In the genomic region with DNA sequence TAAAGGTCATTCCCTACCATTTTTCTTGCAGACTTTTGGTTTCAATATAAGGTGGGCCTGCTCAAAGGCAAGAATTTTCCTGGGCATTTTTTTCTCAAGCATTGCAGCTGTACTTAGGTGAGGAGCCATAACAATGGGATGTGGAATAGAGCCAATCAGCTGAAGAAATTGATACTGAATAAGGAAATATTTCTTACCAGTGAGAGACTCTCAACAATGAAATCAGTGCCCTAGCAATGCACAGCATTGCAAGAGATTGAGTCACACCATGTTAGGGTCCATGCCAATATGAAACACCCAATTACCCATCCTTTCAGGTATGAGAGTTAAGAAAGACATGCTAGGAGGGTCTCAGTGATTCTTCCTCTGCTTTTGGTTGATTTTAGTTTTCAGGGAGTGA, we compare ENCODE assay signal across 1 cellular context.
TF ChIP-seq lines count a peak whose summit lies in the region.

No MANE protein-coding gene starts in this region.

TF ChIP-seq in SK-N-SH treated with all-trans-retinoic acid at 6 μM for 48 hours, 23 proteins besides CTCF, POLR2A, EP300 and RAD21 (continued from another document):
- TF ChIP-seq, protein P1, sequence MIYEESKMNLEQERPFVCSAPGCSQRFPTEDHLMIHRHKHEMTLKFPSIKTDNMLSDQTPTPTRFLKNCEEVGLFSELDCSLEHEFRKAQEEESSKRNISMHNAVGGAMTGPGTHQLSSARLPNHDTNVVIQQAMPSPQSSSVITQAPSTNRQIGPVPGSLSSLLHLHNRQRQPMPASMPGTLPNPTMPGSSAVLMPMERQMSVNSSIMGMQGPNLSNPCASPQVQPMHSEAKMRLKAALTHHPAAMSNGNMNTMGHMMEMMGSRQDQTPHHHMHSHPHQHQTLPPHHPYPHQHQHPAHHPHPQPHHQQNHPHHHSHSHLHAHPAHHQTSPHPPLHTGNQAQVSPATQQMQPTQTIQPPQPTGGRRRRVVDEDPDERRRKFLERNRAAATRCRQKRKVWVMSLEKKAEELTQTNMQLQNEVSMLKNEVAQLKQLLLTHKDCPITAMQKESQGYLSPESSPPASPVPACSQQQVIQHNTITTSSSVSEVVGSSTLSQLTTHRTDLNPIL (CRISPR knock-in tag; IDR thresholded peaks at IDR 0.05; ENCODE audit: low read depth) = no peak
- TF ChIP-seq TOX (CRISPR knock-in tag; IDR thresholded peaks at IDR 0.05; ENCODE audit: borderline replicate concordance) (no peak), ZNF8 (CRISPR knock-in tag; IDR thresholded peaks at IDR 0.05) (no peak), TCF4 (CRISPR knock-in tag; IDR thresholded peaks at IDR 0.05; ENCODE audit: borderline replicate concordance) (no peak), ARNTL (CRISPR knock-in tag; IDR thresholded peaks at IDR 0.05; ENCODE audit: borderline replicate concordance, low read depth) (no peak), ESRRG (CRISPR knock-in tag; IDR thresholded peaks at IDR 0.05) (no peak), BACH2 (CRISPR knock-in tag; IDR thresholded peaks at IDR 0.05; ENCODE audit: borderline replicate concordance) (no peak)
- TF ChIP-seq, protein P2, sequence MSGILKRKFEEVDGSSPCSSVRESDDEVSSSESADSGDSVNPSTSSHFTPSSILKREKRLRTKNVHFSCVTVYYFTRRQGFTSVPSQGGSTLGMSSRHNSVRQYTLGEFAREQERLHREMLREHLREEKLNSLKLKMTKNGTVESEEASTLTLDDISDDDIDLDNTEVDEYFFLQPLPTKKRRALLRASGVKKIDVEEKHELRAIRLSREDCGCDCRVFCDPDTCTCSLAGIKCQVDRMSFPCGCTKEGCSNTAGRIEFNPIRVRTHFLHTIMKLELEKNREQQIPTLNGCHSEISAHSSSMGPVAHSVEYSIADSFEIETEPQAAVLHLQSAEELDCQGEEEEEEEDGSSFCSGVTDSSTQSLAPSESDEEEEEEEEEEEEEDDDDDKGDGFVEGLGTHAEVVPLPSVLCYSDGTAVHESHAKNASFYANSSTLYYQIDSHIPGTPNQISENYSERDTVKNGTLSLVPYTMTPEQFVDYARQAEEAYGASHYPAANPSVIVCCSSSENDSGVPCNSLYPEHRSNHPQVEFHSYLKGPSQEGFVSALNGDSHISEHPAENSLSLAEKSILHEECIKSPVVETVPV (CRISPR knock-in tag; IDR thresholded peaks at IDR 0.05) = no peak
- TF ChIP-seq, protein P3, sequence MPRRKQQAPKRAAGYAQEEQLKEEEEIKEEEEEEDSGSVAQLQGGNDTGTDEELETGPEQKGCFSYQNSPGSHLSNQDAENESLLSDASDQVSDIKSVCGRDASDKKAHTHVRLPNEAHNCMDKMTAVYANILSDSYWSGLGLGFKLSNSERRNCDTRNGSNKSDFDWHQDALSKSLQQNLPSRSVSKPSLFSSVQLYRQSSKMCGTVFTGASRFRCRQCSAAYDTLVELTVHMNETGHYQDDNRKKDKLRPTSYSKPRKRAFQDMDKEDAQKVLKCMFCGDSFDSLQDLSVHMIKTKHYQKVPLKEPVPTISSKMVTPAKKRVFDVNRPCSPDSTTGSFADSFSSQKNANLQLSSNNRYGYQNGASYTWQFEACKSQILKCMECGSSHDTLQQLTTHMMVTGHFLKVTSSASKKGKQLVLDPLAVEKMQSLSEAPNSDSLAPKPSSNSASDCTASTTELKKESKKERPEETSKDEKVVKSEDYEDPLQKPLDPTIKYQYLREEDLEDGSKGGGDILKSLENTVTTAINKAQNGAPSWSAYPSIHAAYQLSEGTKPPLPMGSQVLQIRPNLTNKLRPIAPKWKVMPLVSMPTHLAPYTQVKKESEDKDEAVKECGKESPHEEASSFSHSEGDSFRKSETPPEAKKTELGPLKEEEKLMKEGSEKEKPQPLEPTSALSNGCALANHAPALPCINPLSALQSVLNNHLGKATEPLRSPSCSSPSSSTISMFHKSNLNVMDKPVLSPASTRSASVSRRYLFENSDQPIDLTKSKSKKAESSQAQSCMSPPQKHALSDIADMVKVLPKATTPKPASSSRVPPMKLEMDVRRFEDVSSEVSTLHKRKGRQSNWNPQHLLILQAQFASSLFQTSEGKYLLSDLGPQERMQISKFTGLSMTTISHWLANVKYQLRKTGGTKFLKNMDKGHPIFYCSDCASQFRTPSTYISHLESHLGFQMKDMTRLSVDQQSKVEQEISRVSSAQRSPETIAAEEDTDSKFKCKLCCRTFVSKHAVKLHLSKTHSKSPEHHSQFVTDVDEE (CRISPR knock-in tag; IDR thresholded peaks at IDR 0.05) = no peak
